Comparison of ENCODE assay signal across 25 cellular contexts in the genomic region with DNA sequence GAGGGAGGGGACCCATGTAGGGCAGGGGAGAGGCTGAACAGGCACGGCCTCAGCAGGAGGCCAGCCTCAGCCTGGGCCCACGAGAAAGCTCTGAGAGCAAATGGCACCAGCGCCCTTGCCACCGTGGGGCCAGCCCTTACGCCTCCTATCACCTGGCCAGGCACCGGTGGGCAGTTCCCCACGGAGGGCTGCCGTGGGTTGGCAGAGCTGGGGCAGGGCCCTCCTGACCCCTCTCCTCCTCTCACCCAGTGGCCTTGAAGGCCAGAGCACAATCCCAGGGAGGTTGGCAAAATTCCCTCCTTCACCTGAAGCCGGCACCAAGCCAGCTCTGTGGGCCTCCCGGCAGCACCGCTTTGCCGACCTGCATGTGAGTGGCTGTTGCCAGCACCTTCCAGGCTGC. TPM values are rescaled to one million over a fixed set of nuclear protein-coding genes. Genes with fewer than 3 reads are reported as not detected.
"Had no signal": no experiment of that assay in that cellular context is flagged by ENCODE, and none has a peak within 500 bp of the region (broad histone marks: within the 10 kb centered on the region; RNA-seq: fewer than 3 reads in every experiment).

No MANE protein-coding gene starts in this region.

- H3K36me3 ChIP-seq: esophagus squamous epithelium, gastroesophageal sphincter, right lobe of liver, tibial nerve, upper lobe of right lung, vagina had no signal

- H3K4me3 Mint-ChIP-seq: mesothelial cell of epicardium; natural killer cell treated with Interleukin-12 subunit alpha and Interleukin-12 subunit beta and Interleukin-15 and Interleukin-18, amount 100 ng/mL, for 72 hours; stimulated activated effector memory CD8-positive, alpha-beta T cell treated with anti-CD3 and anti-CD28 coated beads, Interleukin-12 subunit alpha, Interleukin-12 subunit beta, amount 100 ng/mL, for 72 hours; stimulated activated naive CD8-positive, alpha-beta T cell treated with anti-CD3 and anti-CD28 coated beads, Interleukin-15, Interleukin-2, amounts not matched to agents 100 ng/mL and 50 ng/mL, for 24 hours had no signal

- DNase-seq: dermis blood vessel endothelial cell; esophagus squamous epithelium; foreskin fibroblast; left colon; occipital lobe; psoas muscle; retina; stimulated activated CD4-positive, alpha-beta T cell treated with anti-CD3 and anti-CD28 coated beads, Interleukin-4, amount 100 ng/mL, for 1 hour; stimulated activated CD8-positive, alpha-beta memory T cell treated with anti-CD3 and anti-CD28 coated beads, Interleukin-4, amount 100 ng/mL, for 48 hours; testis; upper lobe of right lung had no signal

- H3K4me3 ChIP-seq: esophagus squamous epithelium, gastroesophageal sphincter, psoas muscle, right lobe of liver, testis, tibial nerve, upper lobe of right lung, vagina had no signal

- H3K9ac ChIP-seq: parathyroid adenoma had no signal

- H3K4me1 ChIP-seq: esophagus squamous epithelium, gastroesophageal sphincter, parathyroid adenoma, psoas muscle, right lobe of liver, testis, tibial nerve, upper lobe of right lung, vagina had no signal

- H3K27me3 ChIP-seq: right lobe of liver, testis, vagina had no signal

- H3K36me3 Mint-ChIP-seq: stimulated activated effector memory CD8-positive, alpha-beta T cell treated with anti-CD3 and anti-CD28 coated beads, Interleukin-12 subunit alpha, Interleukin-12 subunit beta, amount 100 ng/mL, for 72 hours had no signal

- H3K4me1 Mint-ChIP-seq: mesothelial cell of epicardium; stimulated activated effector memory CD8-positive, alpha-beta T cell treated with anti-CD3 and anti-CD28 coated beads, Interleukin-12 subunit alpha, Interleukin-12 subunit beta, amount 100 ng/mL, for 72 hours had no signal

- H3K27ac Mint-ChIP-seq: mesothelial cell of epicardium; natural killer cell treated with Interleukin-12 subunit alpha and Interleukin-12 subunit beta and Interleukin-15 and Interleukin-18, amount 100 ng/mL, for 72 hours; stimulated activated effector memory CD8-positive, alpha-beta T cell treated with anti-CD3 and anti-CD28 coated beads, Interleukin-12 subunit alpha, Interleukin-12 subunit beta, amount 100 ng/mL, for 72 hours; stimulated activated naive CD8-positive, alpha-beta T cell treated with anti-CD3 and anti-CD28 coated beads, Interleukin-15, Interleukin-2, amounts not matched to agents 100 ng/mL and 50 ng/mL, for 24 hours had no signal

- H3K79me2 ChIP-seq: parathyroid adenoma had no signal

- H3K9me3 ChIP-seq: right lobe of liver, testis, vagina had no signal

- H2AFZ ChIP-seq: parathyroid adenoma had no signal

- H3K27ac ChIP-seq: esophagus squamous epithelium, gastroesophageal sphincter, parathyroid adenoma, psoas muscle, right lobe of liver, testis, tibial nerve, upper lobe of right lung, vagina had no signal

RNA-seq across cellular contexts. Expression of a gene that starts 53.1 kb away (rescaled TPM):
- total RNA-seq: dermis blood vessel endothelial cell, epithelial cell of proximal tubule, esophagus squamous epithelium, kidney epithelial cell, lower leg skin, mesothelial cell of epicardium, myocyte, occipital lobe, psoas muscle, subcutaneous adipose tissue, tibial nerve, upper lobe of right lung, vagina had no signal
